In the genomic region with DNA sequence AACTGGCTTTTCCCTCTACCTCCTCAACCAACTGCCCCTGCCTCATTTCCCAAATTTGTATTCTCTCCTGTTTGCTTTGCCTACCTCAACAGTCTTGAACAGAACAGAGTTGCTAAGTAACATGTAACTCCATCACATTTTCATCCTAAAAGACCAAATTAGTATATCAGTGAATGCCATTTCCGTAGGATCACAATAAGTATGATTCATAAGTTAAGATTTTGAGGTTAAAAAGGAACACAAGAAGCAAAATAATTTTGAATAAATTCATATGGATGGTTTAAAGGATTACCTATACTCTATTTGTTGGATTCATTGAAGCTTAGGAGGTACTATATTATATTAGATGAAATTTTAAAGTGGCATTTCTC, we compare ENCODE assay signal across 15 cellular contexts.
"Had no signal": no experiment of that assay in that cellular context is flagged by ENCODE, and none has a peak within 500 bp of the region (broad histone marks: within the 10 kb centered on the region; RNA-seq: fewer than 3 reads in every experiment).

No MANE protein-coding gene starts in this region.

- H3K4me1 ChIP-seq: heart right ventricle, left lung, lower lobe of right lung, right atrium auricular region, sigmoid colon, thyroid gland had no signal

- H3K27ac ChIP-seq: heart right ventricle, left lung, lower lobe of right lung, ovary, right atrium auricular region, sigmoid colon, skin epidermis, thyroid gland had no signal

- DNase-seq: cortex of kidney; effector memory CD4-positive, alpha-beta T cell; erythroblast; heart right ventricle; left lung; lower lobe of right lung; natural killer cell; nucleus accumbens; ovary; sigmoid colon; stimulated activated CD4-positive, alpha-beta T cell treated with anti-CD3 and anti-CD28 coated beads, Interleukin-12 subunit alpha, Interleukin-12 subunit beta, amount 100 ng/mL, for 4 hours; stimulated activated naive CD4-positive, alpha-beta T cell treated with Interleukin-2 at 50 U/mL for 16 hours; thyroid gland had no signal

- H3K9me3 ChIP-seq: heart right ventricle, left lung, lower lobe of right lung, ovary, right atrium auricular region, sigmoid colon, thyroid gland had no signal

- H3K4me3 ChIP-seq: heart right ventricle, left lung, lower lobe of right lung, ovary, right atrium auricular region, sigmoid colon, skin epidermis, thyroid gland had no signal

- H3K36me3 ChIP-seq: heart right ventricle, left lung, lower lobe of right lung, ovary, right atrium auricular region, sigmoid colon, thyroid gland had no signal

- H3K27me3 ChIP-seq: heart right ventricle, left lung, ovary, right atrium auricular region, sigmoid colon, thyroid gland had no signal
